ENCODE assay signal across 8 cellular contexts in genomic region chr15:74955796-74956647, GRCh38. TPM values are rescaled to one million over a fixed set of nuclear protein-coding genes. Genes with fewer than 3 reads are reported as not detected.
A peak's percentile ranks its signal among the peaks of the same experiment; 100 is the strongest.
DNase-seq lines count a peak whose midpoint lies in the region; ATAC-seq and TF ChIP-seq lines count a peak whose summit lies in the region.

No MANE protein-coding gene starts in this region.

- no peak overlapping the region for H3K27ac Mint-ChIP-seq in immature natural killer cell

- H3K27me3 ChIP-seq in AG04450 (ENCODE audit: control insufficient read depth, insufficient read depth, low read length) (peaks cover 45% of the 10 kb centered on the region), brain microvascular endothelial cell (replicated peaks) (peaks cover 4% of the 10 kb centered on the region)

- H3K36me3 Mint-ChIP-seq in immature natural killer cell = no peaks in the 10 kb centered on the region

- H3K27ac ChIP-seq in AG04450 (ENCODE audit: low read depth, low read length) (no peak overlapping the region), brain microvascular endothelial cell (no peak overlapping the region)

- DNase-seq in AG04450 (ENCODE audit: low read depth, low spot score) = no peak
- peak; percentile 31 to 81 (median 41) for DNase-seq in T-helper 2 cell
- DNase-seq in brain microvascular endothelial cell = no peak
- peak; percentile 48 to 51 (median 50) for DNase-seq in immature natural killer cell
- peak; percentile 41 to 67 for DNase-seq in stimulated activated CD4-positive, alpha-beta T cell treated with anti-CD3 and anti-CD28 coated beads, Interleukin-12 subunit alpha, Interleukin-12 subunit beta, amount 100 ng/mL, for 24 hours (ENCODE audit: low read depth in 2 of 2)
- DNase-seq in GDM1 (lab: John Stamatoyannopoulos, UW) = no peak

- H3K4me3 ChIP-seq in AG04450 (ENCODE audit: low read depth, low read length) = peak overlapping the region; percentile 55
- peak overlapping the region; percentile 59 for H3K4me3 ChIP-seq in brain microvascular endothelial cell (ENCODE audit: low read depth, low read length)

- ATAC-seq in GM19043 (IDR thresholded peaks at IDR 0.05; ENCODE audit: low read depth, unreplicated experiment) (peak; percentile 43), HG03520 (IDR thresholded peaks at IDR 0.05; ENCODE audit: unreplicated experiment) (peak; percentile 45)

- peak; percentile 45 for TF ChIP-seq CTCF in AG04450 (IDR thresholded peaks at IDR 0.05; ENCODE audit: low read depth, low read length)
- peak; percentile 45 for TF ChIP-seq CTCF in brain microvascular endothelial cell (IDR thresholded peaks at IDR 0.05; ENCODE audit: low read depth, low read length, missing control alignments)

- H3K4me1 Mint-ChIP-seq in immature natural killer cell = peaks cover 16% of the 10 kb centered on the region in 2 donors

- H3K36me3 ChIP-seq in brain microvascular endothelial cell (replicated peaks) = no peaks in the 10 kb centered on the region

- POLR2A ChIA-PET in AG04450 (lab: Yijun Ruan, JAX) = interaction anchor here (0.6 kb wide), 1 partner anchor 221 kb away, joined by 3 read pairs; no protein-coding TSS in a partner anchor

- CTCF ChIA-PET in AG04450 (lab: Charles Lee) = interaction anchor here (1.4 to 2.1 kb wide), 2 partner anchors 9 to 186 kb away, joined by 5 to 9 read pairs; no protein-coding TSS in a partner anchor

- H3K9me3 ChIP-seq in AG04450 (ENCODE audit: control insufficient read depth, insufficient read depth, low read length) = peaks cover 4% of the 10 kb centered on the region; the same call in 1 of the 2 replicates

- peak overlapping the region in 4 of 5 donors; percentile 29 to 73 (median 40) for H3K4me3 Mint-ChIP-seq in immature natural killer cell

- in situ Hi-C loops in brain microvascular endothelial cell (cut with HindIII; ENCODE audit: low pct_ligation_motif_present, low sequenced_read_pairs) = no loop called here

- peaks cover 8 to 24% (median 21%) of the 10 kb centered on the region in 3 donors for H3K27me3 Mint-ChIP-seq in immature natural killer cell (ENCODE audit: low read depth in 3 of 3)

- no peaks in the 10 kb centered on the region for H3K9me3 Mint-ChIP-seq in immature natural killer cell

RNA-seq across cellular contexts. Expression of gene RPP25, which starts 0.6 kb away (rescaled TPM):
- polyA plus RNA-seq in AG04450 (2011; rRNA removed) (0.25 and 0.31 TPM in 2 replicates), immature natural killer cell (1 to 10 TPM; 1.4 to 3.1 (median 2.1) TPM)
- polyA minus RNA-seq in AG04450 (2011; rRNA and poly(A)+ RNA removed) = 0.09 and 0.14 TPM in 2 replicates

RNA-seq across cellular contexts. Expression of gene COX5A, which starts 18.1 kb away (rescaled TPM):
- polyA plus RNA-seq in AG04450 (2011; rRNA removed) = 134 and 147 TPM in 2 replicates
- polyA minus RNA-seq in AG04450 (2011; rRNA and poly(A)+ RNA removed) = 26.8 and 44.7 TPM in 2 replicates
- polyA plus RNA-seq in immature natural killer cell = 100 to 1,000 TPM; 373 to 458 (median 447) TPM

RNA-seq across cellular contexts. Expression of gene SCAMP5, which starts 39.3 kb away (rescaled TPM):
- 2.1 TPM in 2 replicates for polyA plus RNA-seq in AG04450 (2011; rRNA removed)
- 2.9 and 3.5 TPM in 2 replicates for polyA minus RNA-seq in AG04450 (2011; rRNA and poly(A)+ RNA removed)
- not detected for polyA plus RNA-seq in immature natural killer cell

RNA-seq across cellular contexts. Expression of gene FAM219B, which starts 49.4 kb away (rescaled TPM):
- polyA plus RNA-seq in AG04450 (2011; rRNA removed) (38.2 and 43.2 TPM in 2 replicates), immature natural killer cell (10 to 100 TPM in 2 of 3 donors, 1 to 10 TPM in 1; 9.5 to 29.6 (median 24.8) TPM)
- polyA minus RNA-seq in AG04450 (2011; rRNA and poly(A)+ RNA removed) = 24.1 and 24.6 TPM in 2 replicates

Comparison
In these comparisons a context has a peak if more than half of its experiments do, and no peak if none do; other contexts are left out.
1. DNase-seq: peak in T-helper 2 cell (5 of 5), immature natural killer cell (3 of 3) and stimulated activated CD4-positive, alpha-beta T cell treated with anti-CD3 and anti-CD28 coated beads, Interleukin-12 subunit alpha, Interleukin-12 subunit beta, amount 100 ng/mL, for 24 hours (2 of 2); none in AG04450 (single experiment), brain microvascular endothelial cell (single experiment) and GDM1 (single experiment).